ENCODE assay signal across 24 cellular contexts in genomic region chr1:87976316-87976715, GRCh38.
"Had no signal": no experiment of that assay in that cellular context is flagged by ENCODE, and none has a peak within 500 bp of the region (broad histone marks: within the 10 kb centered on the region; RNA-seq: fewer than 3 reads in every experiment).

No MANE protein-coding gene starts in this region.

- H3K36me3 ChIP-seq: colonic mucosa, esophagus squamous epithelium, gastroesophageal sphincter, heart left ventricle, left lung, lower lobe of right lung had no signal

- H3K9me3 ChIP-seq: colonic mucosa, esophagus squamous epithelium, gastroesophageal sphincter, heart left ventricle, left lung, lower lobe of right lung, mucosa of descending colon had no signal

- H3K27me3 ChIP-seq: colonic mucosa, esophagus squamous epithelium, gastroesophageal sphincter, hepatocyte, left lung had no signal

- H3K4me3 ChIP-seq: colonic mucosa, esophagus squamous epithelium, gastroesophageal sphincter, heart left ventricle, hepatocyte, left lung, lower lobe of right lung, mucosa of descending colon had no signal

- H3K4me1 ChIP-seq: colonic mucosa, gastroesophageal sphincter, left lung, lower lobe of right lung had no signal

- DNase-seq: colonic mucosa; cortex of kidney; effector CD8-positive, alpha-beta T cell; effector memory CD8-positive, alpha-beta T cell; endodermal cell; erythroblast; esophagus squamous epithelium; foreskin fibroblast; heart left ventricle; hypothalamus; immature natural killer cell; islet precursor cell; kidney; kidney glomerular epithelial cell; left cardiac atrium; left lung; left ventricle myocardium superior; lower lobe of right lung; mesenchymal stem cell; mucosa of descending colon had no signal

- ATAC-seq: effector memory CD8-positive, alpha-beta T cell; esophagus mucosa; gastroesophageal sphincter; heart left ventricle; left cardiac atrium; left lung; left ventricle myocardium superior; lower lobe of right lung; mucosa of descending colon had no signal

- H3K27ac ChIP-seq: colonic mucosa, epithelial cell of prostate, esophagus squamous epithelium, gastroesophageal sphincter, heart left ventricle, hepatocyte, left lung, lower lobe of right lung had no signal
